22 cellular contexts compared by ENCODE assay signal in genomic region chrX:143580266-143580665, GRCh38. TPM values are rescaled to one million over a fixed set of nuclear protein-coding genes. Genes with fewer than 3 reads are reported as not detected.
DNase-seq lines count a peak whose midpoint lies in the region; TF ChIP-seq lines count a peak whose summit lies in the region.
"Had no signal": no experiment of that assay in that cellular context is flagged by ENCODE, and none has a peak within 500 bp of the region (broad histone marks: within the 10 kb centered on the region; RNA-seq: fewer than 3 reads in every experiment).

No MANE protein-coding gene starts in this region.

- no peaks in the 10 kb centered on the region for H3K4me1 Mint-ChIP-seq in HFFc6 (ENCODE audit: low read depth)
- H3K4me1 Mint-ChIP-seq: activated naive CD8-positive, alpha-beta T cell treated with anti-CD3 and anti-CD28 coated beads, Interleukin-2, amount 10 ng/mL, durations not matched to agents 7 days and 5 days; CD4-positive, CD25-positive, alpha-beta regulatory T cell; T-helper 17 cell had no signal

- H3K4me3 Mint-ChIP-seq in HFFc6, result no peak overlapping the region
- H3K4me3 Mint-ChIP-seq: activated naive CD8-positive, alpha-beta T cell treated with anti-CD3 and anti-CD28 coated beads, Interleukin-2, amount 10 ng/mL, durations not matched to agents 7 days and 5 days; activated T-helper 1 cell treated with anti-CD3 and anti-CD28 coated beads, Interleukin-12 subunit alpha, Interleukin-12 subunit beta, Interleukin-2, Interleukin-4 antibody, amounts not matched to agents 30 ng/mL and 10 ng/mL and 1 ng/mL, durations not matched to agents 14 hours and 24 hours and 36 hours; CD4-positive, CD25-positive, alpha-beta regulatory T cell; T-helper 17 cell had no signal

- no peaks in the 10 kb centered on the region for H3K36me3 ChIP-seq in BLaER1 treated with 17β-estradiol and CSF1 and Interleukin-3, amounts not matched to agents 10 nM and 100 nM
- H3K36me3 ChIP-seq in MG63, result no peaks in the 10 kb centered on the region
- H3K36me3 ChIP-seq: breast epithelium, esophagus squamous epithelium, vagina had no signal

- H3K27ac Mint-ChIP-seq in HFFc6, result no peak overlapping the region
- H3K27ac Mint-ChIP-seq: activated naive CD8-positive, alpha-beta T cell treated with anti-CD3 and anti-CD28 coated beads, Interleukin-2, amount 10 ng/mL, durations not matched to agents 7 days and 5 days; activated T-helper 1 cell treated with anti-CD3 and anti-CD28 coated beads, Interleukin-12 subunit alpha, Interleukin-12 subunit beta, Interleukin-2, Interleukin-4 antibody, amounts not matched to agents 30 ng/mL and 10 ng/mL and 1 ng/mL, durations not matched to agents 14 hours and 24 hours and 36 hours; CD4-positive, CD25-positive, alpha-beta regulatory T cell; T-helper 17 cell had no signal

- CTCF ChIA-PET in RWPE1 (lab: Yijun Ruan, JAX), result no interaction called here

- no peak for TF ChIP-seq CTCF in RWPE1 (conservative IDR thresholded peaks at IDR 0.05; ENCODE audit: low read depth)
- no peak for TF ChIP-seq CTCF in HFFc6 (IDR thresholded peaks at IDR 0.05)

- peak overlapping the region; percentile 11 to 76 (median 68); a peak in 19 of 22 replicates for H3K27ac ChIP-seq in BLaER1 treated with 17β-estradiol and CSF1 and Interleukin-3, amounts not matched to agents 10 nM and 100 nM
- no peak overlapping the region for H3K27ac ChIP-seq in RWPE1
- H3K27ac ChIP-seq: A549, breast epithelium, esophagus squamous epithelium, vagina had no signal

- no peaks in the 10 kb centered on the region; a peak in 1 of 22 replicates for H4K20me1 ChIP-seq in BLaER1 treated with 17β-estradiol and CSF1 and Interleukin-3, amounts not matched to agents 10 nM and 100 nM

- no peak overlapping the region for H3K4me3 ChIP-seq in BLaER1 treated with 17β-estradiol and CSF1 and Interleukin-3, amounts not matched to agents 10 nM and 100 nM
- H3K4me3 ChIP-seq in MG63, result no peak overlapping the region
- H3K4me3 ChIP-seq: A549, breast epithelium, esophagus squamous epithelium, mucosa of descending colon, vagina had no signal

- DNase-seq in MG63, result peak; percentile 19
- DNase-seq in RWPE1 (ENCODE audit: low spot score), result peak; percentile 10
- peak; percentile 4 for DNase-seq in kidney glomerular epithelial cell (lab: John Stamatoyannopoulos, UW)
- no peak for DNase-seq in activated CD4-positive, alpha-beta T cell treated with anti-CD3 and anti-CD28 coated beads, Interleukin-2, amount 50 U/mL, for 4 hours
- no peak for DNase-seq in NCI-H1417 treated with DMSO at 0.1 percent for 48 hours (lab: John Stamatoyannopoulos, UW)
- no peak for DNase-seq in DMS 273 (lab: John Stamatoyannopoulos, UW; ENCODE audit: unreplicated experiment)
- DNase-seq in HFFc6, result no peak
- DNase-seq: activated CD8-positive, alpha-beta memory T cell treated with anti-CD3 and anti-CD28 coated beads for 24 hours; activated naive CD8-positive, alpha-beta T cell treated with anti-CD3 and anti-CD28 coated beads, Interleukin-2, amount 10 ng/mL, durations not matched to agents 7 days and 5 days; CD4-positive, CD25-positive, alpha-beta regulatory T cell; DMS79; esophagus squamous epithelium; mucosa of descending colon; NCI-H1048; NCI-H82; stimulated activated CD4-positive, alpha-beta T cell treated with anti-CD3 and anti-CD28 coated beads, Interleukin-1b, Interleukin-23, amount 100 ng/mL, for 48 hours; T-helper 17 cell had no signal

- peaks cover 0 to 16% (median 0%) of the 10 kb centered on the region in 10 experiments; a peak in 5 of 20 replicates for H3K4me1 ChIP-seq in BLaER1 treated with 17β-estradiol and CSF1 and Interleukin-3, amounts not matched to agents 10 nM and 100 nM
- H3K4me1 ChIP-seq: A549, breast epithelium, esophagus squamous epithelium, vagina had no signal

- H3K36me3 Mint-ChIP-seq in HFFc6 (ENCODE audit: low read depth), result no peaks in the 10 kb centered on the region
- H3K36me3 Mint-ChIP-seq: activated naive CD8-positive, alpha-beta T cell treated with anti-CD3 and anti-CD28 coated beads, Interleukin-2, amount 10 ng/mL, durations not matched to agents 7 days and 5 days; CD4-positive, CD25-positive, alpha-beta regulatory T cell had no signal

- peaks cover 0 to 47% (median 29%) of the 10 kb centered on the region in 11 experiments; a peak in 18 of 22 replicates for H3K9me3 ChIP-seq in BLaER1 treated with 17β-estradiol and CSF1 and Interleukin-3, amounts not matched to agents 10 nM and 100 nM (replicated peaks in 1 of 11)
- no peaks in the 10 kb centered on the region for H3K9me3 ChIP-seq in MG63
- H3K9me3 ChIP-seq: A549, breast epithelium, esophagus squamous epithelium, mucosa of descending colon, vagina had no signal

- H3K27me3 ChIP-seq in BLaER1 treated with 17β-estradiol and CSF1 and Interleukin-3, amounts not matched to agents 10 nM and 100 nM, result peaks cover 82 to 94% (median 91%) of the 10 kb centered on the region in 11 experiments
- no peaks in the 10 kb centered on the region for H3K27me3 ChIP-seq in MG63
- H3K27me3 ChIP-seq: esophagus squamous epithelium, vagina had no signal

- H3K27me3 Mint-ChIP-seq in HFFc6 (ENCODE audit: insufficient read depth), result no peaks in the 10 kb centered on the region
- H3K27me3 Mint-ChIP-seq: activated naive CD8-positive, alpha-beta T cell treated with anti-CD3 and anti-CD28 coated beads, Interleukin-2, amount 10 ng/mL, durations not matched to agents 7 days and 5 days; CD4-positive, CD25-positive, alpha-beta regulatory T cell; T-helper 17 cell had no signal

- POLR2A ChIA-PET in RWPE1 (lab: Yijun Ruan, JAX; ENCODE audit: low non-redundant PET), result no interaction called here

- H3K4me2 ChIP-seq in BLaER1 treated with 17β-estradiol and CSF1 and Interleukin-3, amounts not matched to agents 10 nM and 100 nM, result peak overlapping the region in 4 of 11 experiments; percentile 11 to 46 (median 18); a peak in 6 of 22 replicates
- H3K4me2 ChIP-seq: A549 had no signal

- peaks cover 7% of the 10 kb centered on the region; the same call in 1 of the 2 replicates for H3K9me3 Mint-ChIP-seq in HFFc6
- H3K9me3 Mint-ChIP-seq: activated naive CD8-positive, alpha-beta T cell treated with anti-CD3 and anti-CD28 coated beads, Interleukin-2, amount 10 ng/mL, durations not matched to agents 7 days and 5 days had no signal

- peak overlapping the region in 5 of 11 experiments; percentile 7 to 36 (median 13); a peak in 7 of 22 replicates for H3K9ac ChIP-seq in BLaER1 treated with 17β-estradiol and CSF1 and Interleukin-3, amounts not matched to agents 10 nM and 100 nM

RNA-seq across cellular contexts. Expression of gene SLITRK4, which starts 55.6 kb away (rescaled TPM):
- total RNA-seq in MG63 (2014; rRNA removed; shearing (Covaris generic); ENCODE audit: low replicate concordance), result 0.10 and 0.56 TPM in 2 replicates
- total RNA-seq in HFFc6 (2021; fragmentation: NEBNext Ultra II Directional; extraction: Animal tissue kit (Norgen Biotek cat#: 25700)), result not detected
- total RNA-seq: activated naive CD8-positive, alpha-beta T cell treated with anti-CD3 and anti-CD28 coated beads, Interleukin-2, amount 10 ng/mL, durations not matched to agents 7 days and 5 days; activated T-helper 1 cell treated with anti-CD3 and anti-CD28 coated beads, Interleukin-12 subunit alpha, Interleukin-12 subunit beta, Interleukin-2, Interleukin-4 antibody, amounts not matched to agents 30 ng/mL and 10 ng/mL and 1 ng/mL, durations not matched to agents 14 hours and 24 hours and 36 hours; CD4-positive, CD25-positive, alpha-beta regulatory T cell had no signal

Comparison
In these comparisons a context has a peak if more than half of its experiments do, and no peak if none do; other contexts are left out.
1. DNase-seq: peak in MG63 (single experiment), RWPE1 (single experiment) and kidney glomerular epithelial cell (single experiment); none in activated CD4-positive, alpha-beta T cell treated with anti-CD3 and anti-CD28 coated beads, Interleukin-2, amount 50 U/mL, for 4 hours (0 of 2), NCI-H1417 treated with DMSO at 0.1 percent for 48 hours (single experiment), DMS 273 (single experiment) and HFFc6 (single experiment).